13 cellular contexts compared by ENCODE assay signal in genomic region chr10:6071181-6072175, GRCh38. TPM values are rescaled to one million over a fixed set of nuclear protein-coding genes. Genes with fewer than 3 reads are reported as not detected.
A peak's percentile ranks its signal among the peaks of the same experiment; 100 is the strongest.
DNase-seq lines count a peak whose midpoint lies in the region; ATAC-seq and TF ChIP-seq lines count a peak whose summit lies in the region.
"Had no signal": no experiment of that assay in that cellular context is flagged by ENCODE, and none has a peak within 500 bp of the region (broad histone marks: within the 10 kb centered on the region; RNA-seq: fewer than 3 reads in every experiment).

No MANE protein-coding gene starts in this region.

- peaks cover 7% of the 10 kb centered on the region for H3K27me3 ChIP-seq in smooth muscle cell (ENCODE audit: low read depth)
- H3K27me3 ChIP-seq in esophagus muscularis mucosa: peaks cover 0 to 5% (median 0%) of the 10 kb centered on the region in 4 donors
- H3K27me3 ChIP-seq: ascending aorta had no signal

- no peaks in the 10 kb centered on the region for H3K79me2 ChIP-seq in smooth muscle cell (ENCODE audit: low read depth)

- 87% methylated on average over 10 of the region's 10 CpGs for WGBS in smooth muscle cell (ENCODE audit: low lambda C conversion rate)
- 88% methylated on average over 10 of the region's 10 CpGs for WGBS in esophagus muscularis mucosa

- TF ChIP-seq CTCF in smooth muscle cell (IDR thresholded peaks at IDR 0.05; ENCODE audit: borderline replicate concordance, insufficient read depth, poor library complexity, severe bottlenecking): no peak
- TF ChIP-seq CTCF in esophagus muscularis mucosa (IDR thresholded peaks at IDR 0.05): no peak

- H3K9ac ChIP-seq in smooth muscle cell (ENCODE audit: low read depth): no peak overlapping the region

- peaks cover 87% of the 10 kb centered on the region for H3K4me1 Mint-ChIP-seq in activated CD4-positive, alpha-beta T cell treated with anti-CD3 and anti-CD28 coated beads for 36 hours
- H3K4me1 Mint-ChIP-seq in activated naive CD8-positive, alpha-beta T cell (ENCODE audit: low read depth): peaks cover 84% of the 10 kb centered on the region

- H3K36me3 Mint-ChIP-seq in activated CD4-positive, alpha-beta T cell treated with anti-CD3 and anti-CD28 coated beads for 36 hours (ENCODE audit: low read depth): no peaks in the 10 kb centered on the region
- H3K36me3 Mint-ChIP-seq in activated naive CD8-positive, alpha-beta T cell: no peaks in the 10 kb centered on the region

- H3K4me3 ChIP-seq in smooth muscle cell (no peak overlapping the region), esophagus muscularis mucosa (no peak overlapping the region)
- H3K4me3 ChIP-seq: A549, ascending aorta had no signal

- DNase-seq in activated CD4-positive, alpha-beta T cell treated with anti-CD3 and anti-CD28 coated beads for 36 hours: no peak
- DNase-seq in activated CD4-positive, alpha-beta T cell treated with anti-CD3 and anti-CD28 coated beads, Interleukin-2, amount 50 U/mL, for 4 hours: no peak
- DNase-seq in smooth muscle cell (lab: John Stamatoyannopoulos, UW; ENCODE audit: unreplicated experiment): no peak
- no peak for DNase-seq in NCI-H526 (lab: John Stamatoyannopoulos, UW)
- DNase-seq in esophagus muscularis mucosa (ENCODE audit: extremely low spot score): no peak
- DNase-seq: HFFc6, NCI-H187 treated with DMSO at 0.1 percent for 48 hours had no signal

- no peak for TF ChIP-seq EP300 in esophagus muscularis mucosa (IDR thresholded peaks at IDR 0.05)

- H3K27ac ChIP-seq in smooth muscle cell (ENCODE audit: low read depth) (peak overlapping the region; percentile 76), esophagus muscularis mucosa (replicated peaks in 1 of 4) (peak overlapping the region in 2 of 4 donors; percentile 31 to 44)
- H3K27ac ChIP-seq: A549, ascending aorta had no signal

- no peak overlapping the region for H2AFZ ChIP-seq in smooth muscle cell (ENCODE audit: low read depth)

- TF ChIP-seq POLR2A in esophagus muscularis mucosa (IDR thresholded peaks at IDR 0.05; ENCODE audit: low read depth): no peak

- H3K36me3 ChIP-seq in smooth muscle cell (ENCODE audit: low read depth) (no peaks in the 10 kb centered on the region), esophagus muscularis mucosa (no peaks in the 10 kb centered on the region)
- H3K36me3 ChIP-seq: ascending aorta had no signal

- no peaks in the 10 kb centered on the region for H3F3A ChIP-seq in smooth muscle cell (ENCODE audit: low read depth)

- ATAC-seq in activated CD4-positive, alpha-beta T cell treated with anti-CD3 and anti-CD28 coated beads for 36 hours: no peak
- ATAC-seq in HG03432 (IDR thresholded peaks at IDR 0.05; ENCODE audit: unreplicated experiment): peak; percentile 10
- no peak for ATAC-seq in HG03521 (IDR thresholded peaks at IDR 0.05; ENCODE audit: unreplicated experiment)
- ATAC-seq: A549 had no signal

- H3K27ac Mint-ChIP-seq in activated CD4-positive, alpha-beta T cell treated with anti-CD3 and anti-CD28 coated beads for 36 hours: peak overlapping the region; percentile 95
- H3K27ac Mint-ChIP-seq in activated naive CD8-positive, alpha-beta T cell: peak overlapping the region; percentile 95
- H3K27ac Mint-ChIP-seq: HFFc6, nephron had no signal

- H3K4me2 ChIP-seq in smooth muscle cell: no peak overlapping the region
- H3K4me2 ChIP-seq: A549 had no signal

- no peaks in the 10 kb centered on the region for H3K9me3 Mint-ChIP-seq in activated CD4-positive, alpha-beta T cell treated with anti-CD3 and anti-CD28 coated beads for 36 hours (ENCODE audit: low read depth)
- no peaks in the 10 kb centered on the region for H3K9me3 Mint-ChIP-seq in activated naive CD8-positive, alpha-beta T cell (ENCODE audit: low read depth)
- H3K9me3 Mint-ChIP-seq: HFFc6, nephron had no signal

- POLR2A ChIA-PET in activated CD4-positive, alpha-beta T cell treated with anti-CD3 and anti-CD28 coated beads for 36 hours (lab: Charles Lee): interaction anchor here (0.9 to 5.3 kb wide), 8 partner anchors 10 to 20 kb away, joined by 3 to 39 read pairs (median 10); partner anchors contain the start of gene IL2RA

- intact Hi-C loops in activated CD4-positive, alpha-beta T cell treated with anti-CD3 and anti-CD28 coated beads for 36 hours (cut with DNase I, micrococcal nuclease): loop anchor here (1.0 to 5.0 kb wide), 4 partner anchors 9 to 1196 kb away; partner anchors contain the start of gene IL2RA (in 1 of the 2)
- intact Hi-C loops in esophagus muscularis mucosa (cut with DNase I): no loop called here

- no peaks in the 10 kb centered on the region for H4K20me1 ChIP-seq in smooth muscle cell (ENCODE audit: low read depth)

- peak overlapping the region; percentile 21 for H3K4me3 Mint-ChIP-seq in activated CD4-positive, alpha-beta T cell treated with anti-CD3 and anti-CD28 coated beads for 36 hours
- no peak overlapping the region for H3K4me3 Mint-ChIP-seq in activated naive CD8-positive, alpha-beta T cell
- H3K4me3 Mint-ChIP-seq: HFFc6, nephron had no signal

- no peaks in the 10 kb centered on the region for H3K4me1 ChIP-seq in smooth muscle cell (ENCODE audit: low read depth)
- H3K4me1 ChIP-seq in esophagus muscularis mucosa: peaks cover 0 to 14% (median 3%) of the 10 kb centered on the region in 4 donors
- H3K4me1 ChIP-seq: A549, ascending aorta had no signal

- H3K9me3 ChIP-seq in smooth muscle cell (replicated peaks; ENCODE audit: low read depth) (no peaks in the 10 kb centered on the region), esophagus muscularis mucosa (no peaks in the 10 kb centered on the region)
- H3K9me3 ChIP-seq: A549, ascending aorta had no signal

- H3K27me3 Mint-ChIP-seq in activated CD4-positive, alpha-beta T cell treated with anti-CD3 and anti-CD28 coated beads for 36 hours: peaks cover 3% of the 10 kb centered on the region
- no peaks in the 10 kb centered on the region for H3K27me3 Mint-ChIP-seq in activated naive CD8-positive, alpha-beta T cell

- CTCF ChIA-PET in activated CD4-positive, alpha-beta T cell treated with anti-CD3 and anti-CD28 coated beads for 36 hours (lab: Charles Lee): interaction anchor here (0.7 to 9.7 kb wide), 10 partner anchors 8 to 100 kb away, joined by 3 to 60 read pairs (median 11); no protein-coding TSS in a partner anchor

RNA-seq across cellular contexts. Expression of gene IL2RA, which starts 9.3 kb away (rescaled TPM):
- 100 to 1,000 TPM; 659 to 980 TPM for total RNA-seq in activated CD4-positive, alpha-beta T cell treated with anti-CD3 and anti-CD28 coated beads for 36 hours
- total RNA-seq in smooth muscle cell (not detected in 2 replicates), esophagus muscularis mucosa (10 to 100 TPM in 1 of 4 donors, 1 to 10 TPM in 1, under 1 TPM in 2; 0.39 to 17.4 (median 1.1) TPM)
- polyA plus RNA-seq in smooth muscle cell: not detected in 2 replicates
- total RNA-seq: ascending aorta, HFFc6 had no signal
- polyA plus RNA-seq: A549 had no signal

RNA-seq across cellular contexts. Expression of gene RBM17, which starts 17.4 kb away (rescaled TPM):
- 100 to 1,000 TPM; 206 to 246 TPM for total RNA-seq in activated CD4-positive, alpha-beta T cell treated with anti-CD3 and anti-CD28 coated beads for 36 hours
- total RNA-seq in smooth muscle cell (20.0 and 37.0 TPM in 2 replicates), esophagus muscularis mucosa (10 to 100 TPM; 48.5 to 72.9 (median 59.5) TPM)
- polyA plus RNA-seq in smooth muscle cell: 68.3 and 81.2 TPM in 2 replicates

Comparison
In these comparisons a context has a peak if more than half of its experiments do, and no peak if none do; other contexts are left out.
1. RNA of gene IL2RA, which starts 9.3 kb away (total RNA-seq): 659 to 980 TPM in activated CD4-positive, alpha-beta T cell treated with anti-CD3 and anti-CD28 coated beads for 36 hours; 0.39 to 17.4 TPM in esophagus muscularis mucosa and not detected in smooth muscle cell; every median in the first group is over 10 times any median in the second.